ENCODE assay signal across 9 cellular contexts in the genomic region with DNA sequence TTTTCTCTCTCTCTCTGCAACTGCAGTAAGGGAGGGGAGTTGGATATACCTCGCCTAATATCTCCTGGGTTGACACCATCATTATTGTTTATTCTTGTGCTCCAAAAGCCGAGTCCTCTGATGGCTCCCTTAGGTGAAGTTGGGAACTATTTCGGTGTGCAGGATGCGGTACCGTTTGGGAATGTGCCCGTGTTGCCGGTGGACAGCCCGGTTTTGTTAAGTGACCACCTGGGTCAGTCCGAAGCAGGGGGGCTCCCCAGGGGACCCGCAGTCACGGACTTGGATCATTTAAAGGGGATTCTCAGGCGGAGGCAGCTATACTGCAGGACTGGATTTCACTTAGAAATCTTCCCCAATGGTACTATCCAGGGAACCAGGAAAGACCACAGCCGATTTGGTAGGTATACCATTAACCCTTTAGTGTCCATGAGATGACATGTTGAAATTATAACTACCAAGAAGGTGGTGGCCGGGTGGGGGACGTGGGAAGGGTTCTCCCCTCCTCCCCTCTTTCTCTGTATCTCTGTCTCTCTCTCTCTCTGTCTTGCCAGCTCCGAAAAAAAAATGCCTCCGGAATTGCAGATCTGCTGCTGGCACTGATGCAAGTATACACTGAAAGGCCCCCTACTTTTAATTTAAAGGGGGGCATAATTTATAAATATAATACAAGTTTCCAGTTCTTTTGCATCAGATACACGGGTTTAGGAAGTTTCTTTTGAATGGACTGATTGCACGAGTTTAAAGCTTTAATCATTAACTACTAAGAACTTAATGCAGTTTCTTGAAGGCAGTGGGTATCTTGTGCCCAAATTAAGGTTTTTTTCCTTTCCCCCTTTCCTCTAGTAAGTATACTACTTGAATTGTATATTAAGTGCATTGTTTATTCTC. TPM values are rescaled to one million over a fixed set of nuclear protein-coding genes. Genes with fewer than 3 reads are reported as not detected.
DNase-seq lines count a peak whose midpoint lies in the region; TF ChIP-seq lines count a peak whose summit lies in the region.
"Had no signal": no experiment of that assay in that cellular context is flagged by ENCODE, and none has a peak within 500 bp of the region (broad histone marks: within the 10 kb centered on the region; RNA-seq: fewer than 3 reads in every experiment).

No MANE protein-coding gene starts in this region.

- H4K8ac ChIP-seq in neuronal stem cell (ENCODE audit: low read depth, low read length) = no peak overlapping the region

- H3K4me2 ChIP-seq in DOHH2 (ENCODE audit: low read length) (peak overlapping the region; percentile 99), neuronal stem cell (ENCODE audit: insufficient read depth, low read length, poor library complexity, severe bottlenecking) (peak overlapping the region; percentile 64)

- H2BK5ac ChIP-seq in neuronal stem cell (ENCODE audit: low read length) = no peak overlapping the region

- peaks cover 7% of the 10 kb centered on the region for H4K20me1 ChIP-seq in DOHH2 (ENCODE audit: control insufficient read depth, insufficient read depth, low read depth, low read length)

- DNase-seq in KBM-7 (peak; percentile 16), colonic mucosa (no peak), neuronal stem cell (ENCODE audit: low spot score) (peak; percentile 20), CD1c-positive myeloid dendritic cell (ENCODE audit: extremely low spot score) (no peak), NCI-H1930 (lab: John Stamatoyannopoulos, UW) (no peak), AG08395 (ENCODE audit: low spot score) (no peak)
- DNase-seq in stimulated activated CD4-positive, alpha-beta T cell treated with anti-CD3 and anti-CD28 coated beads, Interleukin-4, amount 100 ng/mL, for 24 hours = no peak

- H3K27me3 ChIP-seq in DOHH2 (ENCODE audit: control insufficient read depth, low read length) (peaks cover 92% of the 10 kb centered on the region), colonic mucosa (peaks cover 10% of the 10 kb centered on the region), neuronal stem cell (ENCODE audit: control insufficient read depth in 3 of 3, insufficient read depth in 3 of 3, low read depth in 1 of 3, low read length in 3 of 3) (peaks cover 0 to 26% (median 23%) of the 10 kb centered on the region in 3 experiments)
- H3K27me3 ChIP-seq: vagina had no signal

- no peak overlapping the region for H2BK15ac ChIP-seq in neuronal stem cell (ENCODE audit: low read length)

- no peak overlapping the region for H2BK12ac ChIP-seq in neuronal stem cell (ENCODE audit: low read length)

- peak overlapping the region in 1 of 2 donors; percentile 40 for H3K9ac ChIP-seq in colonic mucosa (ENCODE audit: low read depth in 2 of 2, low read length in 2 of 2)
- no peak overlapping the region for H3K9ac ChIP-seq in neuronal stem cell (ENCODE audit: low read depth, low read length, poor library complexity)

- H2BK120ac ChIP-seq in neuronal stem cell (ENCODE audit: low read depth, low read length) = no peak overlapping the region

- no peak overlapping the region for H2AFZ ChIP-seq in neuronal stem cell (ENCODE audit: low read length)

- intact Hi-C loops in colonic mucosa (cut with DNase I) = no loop called here

- H4K91ac ChIP-seq in neuronal stem cell (ENCODE audit: low read depth, low read length, poor library complexity) = no peak overlapping the region

- TF ChIP-seq CTCF in DOHH2 (IDR thresholded peaks at IDR 0.05; ENCODE audit: low read depth, low read length, poor library complexity, severe bottlenecking) (no peak), colonic mucosa (IDR thresholded peaks at IDR 0.05) (no peak)

- WGBS in neuronal stem cell (ENCODE audit: extremely low coverage in 2 of 2, insufficient read length in 2 of 2, insufficient replicate concordance in 1 of 2), 2 donors = no CpG with 5 or more reads among the region's 19 CpGs

- H2AK5ac ChIP-seq in neuronal stem cell (ENCODE audit: low read depth, low read length) = no peak overlapping the region

- H3K9me3 ChIP-seq in DOHH2 (ENCODE audit: control insufficient read depth, insufficient read depth, low read length) (no peaks in the 10 kb centered on the region), colonic mucosa (no peaks in the 10 kb centered on the region), neuronal stem cell (replicated peaks in 1 of 2; ENCODE audit: control insufficient read depth in 2 of 2, insufficient read depth in 1 of 2, low read depth in 1 of 2, low read length in 2 of 2) (no peaks in the 10 kb centered on the region)
- H3K9me3 ChIP-seq: vagina had no signal

- peaks cover 11% of the 10 kb centered on the region for H3K79me1 ChIP-seq in neuronal stem cell (ENCODE audit: low read depth, low read length)

- peaks cover 57% of the 10 kb centered on the region for H3K4me1 ChIP-seq in DOHH2 (ENCODE audit: control insufficient read depth, low read length)
- peaks cover 27% of the 10 kb centered on the region for H3K4me1 ChIP-seq in colonic mucosa
- H3K4me1 ChIP-seq in neuronal stem cell (ENCODE audit: control insufficient read depth in 2 of 2, insufficient read depth in 1 of 2, low read depth in 1 of 2, low read length in 2 of 2) = peaks cover 22 to 23% of the 10 kb centered on the region in 2 donors

- no peak overlapping the region for H3K4ac ChIP-seq in neuronal stem cell (ENCODE audit: low read length)

- no peak overlapping the region for H3K27ac ChIP-seq in DOHH2 (ENCODE audit: low read depth, low read length)
- H3K27ac ChIP-seq in colonic mucosa = no peak overlapping the region
- no peak overlapping the region for H3K27ac ChIP-seq in neuronal stem cell (replicated peaks; ENCODE audit: low read length)
- H3K27ac ChIP-seq: vagina had no signal

- H3F3A ChIP-seq in DOHH2 (ENCODE audit: control insufficient read depth, insufficient read depth) = no peaks in the 10 kb centered on the region

- H3K79me2 ChIP-seq in DOHH2 (ENCODE audit: control insufficient read depth, low read length) = no peaks in the 10 kb centered on the region

- in situ Hi-C loops in KBM-7 (cut with MboI; ENCODE audit: low pct_unique_long_range_greater_than_20kb, low sequenced_read_pairs) = no loop called here

- H3K9me2 ChIP-seq in DOHH2 (replicated peaks; ENCODE audit: control insufficient read depth, low read length) = no peaks in the 10 kb centered on the region

- no peak overlapping the region for H3K14ac ChIP-seq in neuronal stem cell (ENCODE audit: low read length)

- H3K4me3 ChIP-seq in DOHH2 (ENCODE audit: low read length) (peak overlapping the region; percentile 79), colonic mucosa (peak overlapping the region; percentile 65), neuronal stem cell (ENCODE audit: low read length in 2 of 2) (peak overlapping the region; percentile 57 to 81)

- H3K36me3 ChIP-seq in DOHH2 (ENCODE audit: control insufficient read depth, low read length) = no peaks in the 10 kb centered on the region
- H3K36me3 ChIP-seq in colonic mucosa = no peaks in the 10 kb centered on the region
- no peaks in the 10 kb centered on the region for H3K36me3 ChIP-seq in neuronal stem cell (replicated peaks in 1 of 2; ENCODE audit: control insufficient read depth in 2 of 2, insufficient read depth in 2 of 2, low read length in 2 of 2)
- H3K36me3 ChIP-seq: vagina had no signal

- H3K23ac ChIP-seq in neuronal stem cell (ENCODE audit: low read depth, low read length, poor library complexity) = no peak overlapping the region

- no peak overlapping the region for H3K18ac ChIP-seq in neuronal stem cell (ENCODE audit: low read length)

RNA-seq across cellular contexts. Expression of gene FGF9, which starts 1.2 kb away (rescaled TPM):
- total RNA-seq in colonic mucosa = 1 to 10 TPM in 1 of 2 donors, under 1 TPM in 1; 0.67 to 1.2 TPM
- 5.6 TPM for polyA plus RNA-seq in neuronal stem cell (2013, experiment 1 of 2)
- polyA plus RNA-seq in neuronal stem cell (2013, experiment 2 of 2) = 5.9 TPM

Comparison
In these comparisons a context has a peak if more than half of its experiments do, and no peak if none do; other contexts are left out.
1. DNase-seq: peak in KBM-7 (single experiment) and neuronal stem cell (single experiment); none in colonic mucosa (single experiment), CD1c-positive myeloid dendritic cell (single experiment), stimulated activated CD4-positive, alpha-beta T cell treated with anti-CD3 and anti-CD28 coated beads, Interleukin-4, amount 100 ng/mL, for 24 hours (single experiment), NCI-H1930 (0 of 2) and AG08395 (single experiment).
2. Peak in every context shown above with its lines, with median percentiles within 50 percentile points of each other: H3K4me3 ChIP-seq.